ENCODE assay signal across 15 cellular contexts in the genomic region with DNA sequence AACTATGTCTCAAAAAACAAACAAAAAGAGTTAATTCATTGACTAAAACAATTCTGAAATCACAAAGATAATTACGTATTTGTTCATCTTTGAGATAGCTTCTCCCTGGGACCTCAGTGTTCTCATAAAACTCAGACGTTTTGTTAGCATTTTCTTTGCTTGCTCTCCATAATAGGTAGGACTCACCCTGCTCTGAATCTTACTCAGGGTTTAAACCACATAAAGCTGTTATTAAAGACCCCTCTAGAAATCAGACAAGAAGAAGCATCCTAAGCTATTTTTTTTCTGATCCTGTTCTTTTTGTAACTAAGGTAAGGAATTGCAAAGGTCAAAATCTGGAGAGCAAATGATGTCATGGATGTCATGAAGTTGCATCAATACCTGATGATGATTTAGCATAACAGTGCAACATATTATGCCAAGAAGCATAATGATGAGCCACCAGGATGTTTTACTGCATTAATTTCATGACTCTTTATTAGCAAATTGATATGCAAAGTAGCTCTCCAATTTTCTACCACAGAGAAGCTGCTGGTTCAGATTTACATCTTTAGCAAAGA. TPM values are rescaled to one million over a fixed set of nuclear protein-coding genes. Genes with fewer than 3 reads are reported as not detected.
DNase-seq lines count a peak whose midpoint lies in the region; ATAC-seq and TF ChIP-seq lines count a peak whose summit lies in the region.
"Had no signal": no experiment of that assay in that cellular context is flagged by ENCODE, and none has a peak within 500 bp of the region (broad histone marks: within the 10 kb centered on the region; RNA-seq: fewer than 3 reads in every experiment).

No MANE protein-coding gene starts in this region.

- H3K4me1 ChIP-seq in subcutaneous abdominal adipose tissue (ENCODE audit: control insufficient read depth in 5 of 5, insufficient read depth in 5 of 5, low read length in 5 of 5), result peaks cover 7 to 40% (median 35%) of the 10 kb centered on the region in 5 donors

- no peak for DNase-seq in activated CD4-positive, alpha-beta T cell treated with anti-CD3 and anti-CD28 coated beads, Interleukin-2, amount 10 ng/mL, durations not matched to agents 24 days and 14 days
- DNase-seq in activated CD4-positive, alpha-beta T cell treated with anti-CD3 and anti-CD28 coated beads for 4 hours, result no peak
- no peak for DNase-seq in T-helper 17 cell
- DNase-seq in fibroblast of the aortic adventitia (ENCODE audit: low read depth), result peak; percentile 50
- DNase-seq: ACHN; activated CD4-positive, alpha-beta T cell treated with anti-CD3 and anti-CD28 coated beads, Interleukin-2, amount 10 ng/mL, durations not matched to agents 7 days and 5 days; GF-D8; Right ventricle myocardium superior; transverse colon had no signal

- peak overlapping the region in 3 of 5 donors; percentile 11 to 46 (median 41) for H3K9ac ChIP-seq in subcutaneous abdominal adipose tissue (ENCODE audit: low read length in 5 of 5)

- H3K36me3 ChIP-seq in subcutaneous abdominal adipose tissue (ENCODE audit: control insufficient read depth in 5 of 5, insufficient read depth in 5 of 5, low read length in 5 of 5), result no peaks in the 10 kb centered on the region
- H3K36me3 ChIP-seq: transverse colon had no signal

- peaks cover 3% of the 10 kb centered on the region for H3K36me3 Mint-ChIP-seq in activated CD4-positive, alpha-beta T cell treated with anti-CD3 and anti-CD28 coated beads, Interleukin-2, amount 10 ng/mL, durations not matched to agents 24 days and 14 days (ENCODE audit: low read depth)
- H3K36me3 Mint-ChIP-seq in T-helper 17 cell (ENCODE audit: low read depth), result no peaks in the 10 kb centered on the region

- no peak for TF ChIP-seq POLR2A in GM18505 (IDR thresholded peaks at IDR 0.05; ENCODE audit: borderline replicate concordance, extremely low read depth, insufficient read depth, insufficient read length)

- no peaks in the 10 kb centered on the region for H3K9me3 Mint-ChIP-seq in activated CD4-positive, alpha-beta T cell treated with anti-CD3 and anti-CD28 coated beads, Interleukin-2, amount 10 ng/mL, durations not matched to agents 24 days and 14 days
- H3K9me3 Mint-ChIP-seq: activated CD4-positive, alpha-beta T cell treated with anti-CD3 and anti-CD28 coated beads, Interleukin-2, amount 10 ng/mL, durations not matched to agents 7 days and 5 days; GM23338 had no signal

- TF ChIP-seq CTCF in fibroblast of the aortic adventitia (IDR thresholded peaks at IDR 0.05; ENCODE audit: insufficient read depth, low read length), result no peak

- H3K9me3 ChIP-seq in T-helper 17 cell (ENCODE audit: control insufficient read depth, low read length, poor library complexity, severe bottlenecking) (no peaks in the 10 kb centered on the region), subcutaneous abdominal adipose tissue (ENCODE audit: control insufficient read depth in 5 of 5, low read length in 5 of 5) (no peaks in the 10 kb centered on the region)
- H3K9me3 ChIP-seq: transverse colon had no signal

- no peaks in the 10 kb centered on the region for H3K27me3 ChIP-seq in subcutaneous abdominal adipose tissue (ENCODE audit: control insufficient read depth in 5 of 5, insufficient read depth in 4 of 5, low read length in 5 of 5)
- H3K27me3 ChIP-seq: transverse colon had no signal

- H3K4me3 ChIP-seq in fibroblast of the aortic adventitia (ENCODE audit: low read depth, low read length) (peak overlapping the region; percentile 45), subcutaneous abdominal adipose tissue (ENCODE audit: low read depth in 1 of 5, low read length in 5 of 5) (no peak overlapping the region)

- no peaks in the 10 kb centered on the region for H3K27me3 Mint-ChIP-seq in activated CD4-positive, alpha-beta T cell treated with anti-CD3 and anti-CD28 coated beads, Interleukin-2, amount 10 ng/mL, durations not matched to agents 24 days and 14 days
- no peaks in the 10 kb centered on the region for H3K27me3 Mint-ChIP-seq in T-helper 17 cell
- H3K27me3 Mint-ChIP-seq: activated CD4-positive, alpha-beta T cell treated with anti-CD3 and anti-CD28 coated beads, Interleukin-2, amount 10 ng/mL, durations not matched to agents 7 days and 5 days; progenitor cell of endocrine pancreas had no signal

- peaks cover 25% of the 10 kb centered on the region for H3K4me1 Mint-ChIP-seq in activated CD4-positive, alpha-beta T cell treated with anti-CD3 and anti-CD28 coated beads, Interleukin-2, amount 10 ng/mL, durations not matched to agents 24 days and 14 days
- H3K4me1 Mint-ChIP-seq in T-helper 17 cell, result peaks cover 30% of the 10 kb centered on the region

- no peak overlapping the region for H3K27ac Mint-ChIP-seq in activated CD4-positive, alpha-beta T cell treated with anti-CD3 and anti-CD28 coated beads, Interleukin-2, amount 10 ng/mL, durations not matched to agents 24 days and 14 days
- H3K27ac Mint-ChIP-seq in T-helper 17 cell, result peak overlapping the region; percentile 92
- H3K27ac Mint-ChIP-seq: GM23338 had no signal

- peak overlapping the region; percentile 90 for H3K27ac ChIP-seq in subcutaneous abdominal adipose tissue (ENCODE audit: low read depth, low read length)

- peak overlapping the region; percentile 43 for H3K4me3 Mint-ChIP-seq in activated CD4-positive, alpha-beta T cell treated with anti-CD3 and anti-CD28 coated beads, Interleukin-2, amount 10 ng/mL, durations not matched to agents 24 days and 14 days
- no peak overlapping the region for H3K4me3 Mint-ChIP-seq in T-helper 17 cell

- intact Hi-C loops in activated CD4-positive, alpha-beta T cell treated with anti-CD3 and anti-CD28 coated beads, Interleukin-2, amount 10 ng/mL, durations not matched to agents 24 days and 14 days (cut with micrococcal nuclease), result no loop called here

- ATAC-seq in T-helper 17 cell (no peak), HG02798 (IDR thresholded peaks at IDR 0.05; ENCODE audit: poor library complexity, unreplicated experiment) (no peak), GM18505 (IDR thresholded peaks at IDR 0.05; ENCODE audit: unreplicated experiment) (no peak), GM21619 (IDR thresholded peaks at IDR 0.05; ENCODE audit: unreplicated experiment) (no peak)
- ATAC-seq: GM23338 had no signal

RNA-seq across cellular contexts. Expression of a gene that starts 2.4 kb away (rescaled TPM):
- 20.4 and 20.8 TPM in 2 replicates for total RNA-seq in activated CD4-positive, alpha-beta T cell treated with anti-CD3 and anti-CD28 coated beads, Interleukin-2, amount 10 ng/mL, durations not matched to agents 24 days and 14 days
- total RNA-seq in T-helper 17 cell (10 to 100 TPM; 17.4 to 20.5 TPM), fibroblast of the aortic adventitia (ENCODE audit: low replicate concordance) (16.5 and 18.6 TPM in 2 replicates)

RNA-seq across cellular contexts. Expression of a gene that starts 17.1 kb away (rescaled TPM):
- total RNA-seq in activated CD4-positive, alpha-beta T cell treated with anti-CD3 and anti-CD28 coated beads, Interleukin-2, amount 10 ng/mL, durations not matched to agents 24 days and 14 days, result 195 and 200 TPM in 2 replicates
- total RNA-seq in T-helper 17 cell, result 100 to 1,000 TPM; 123 to 133 TPM
- 67.1 and 97.9 TPM in 2 replicates for total RNA-seq in fibroblast of the aortic adventitia (ENCODE audit: low replicate concordance)
